Comparison of ENCODE assay signal across 22 cellular contexts in genomic region chr11:118633319-118633690, GRCh38. TPM values are rescaled to one million over a fixed set of nuclear protein-coding genes. Genes with fewer than 3 reads are reported as not detected.
A peak's percentile ranks its signal among the peaks of the same experiment; 100 is the strongest.
DNase-seq lines count a peak whose midpoint lies in the region; ATAC-seq and TF ChIP-seq lines count a peak whose summit lies in the region.
"Had no signal": no experiment of that assay in that cellular context is flagged by ENCODE, and none has a peak within 500 bp of the region (broad histone marks: within the 10 kb centered on the region; RNA-seq: fewer than 3 reads in every experiment).

No MANE protein-coding gene starts in this region.

- no peak for TF ChIP-seq POLR2A in gastroesophageal sphincter (IDR thresholded peaks at IDR 0.05)

- H3K79me2 ChIP-seq in SK-N-SH (ENCODE audit: insufficient read depth), result peaks cover 66% of the 10 kb centered on the region

- H3K4me2 ChIP-seq in BLaER1 treated with 17β-estradiol and CSF1 and Interleukin-3, amounts not matched to agents 10 nM and 100 nM, result peak overlapping the region in 9 of 11 experiments; percentile 35 to 74 (median 54); a peak in 10 of 22 replicates
- H3K4me2 ChIP-seq in SK-N-SH, result peak overlapping the region; percentile 33; the same call in 1 of the 2 replicates
- H3K4me2 ChIP-seq: hepatocyte had no signal

- H3K27me3 ChIP-seq in BLaER1 treated with 17β-estradiol and CSF1 and Interleukin-3, amounts not matched to agents 10 nM and 100 nM, result no peaks in the 10 kb centered on the region; a peak in 2 of 22 replicates
- no peaks in the 10 kb centered on the region for H3K27me3 ChIP-seq in SK-N-SH (ENCODE audit: insufficient read depth)
- H3K27me3 ChIP-seq in gastroesophageal sphincter, result no peaks in the 10 kb centered on the region
- H3K27me3 ChIP-seq in skeletal muscle tissue (ENCODE audit: control insufficient read depth in 3 of 3, insufficient read depth in 3 of 3, low read length in 3 of 3), result no peaks in the 10 kb centered on the region
- H3K27me3 ChIP-seq: hepatocyte had no signal

- POLR2A ChIA-PET in SK-N-SH (lab: Yijun Ruan, JAX), result no interaction called here

- H3K36me3 ChIP-seq in BLaER1 treated with 17β-estradiol and CSF1 and Interleukin-3, amounts not matched to agents 10 nM and 100 nM, result peaks cover 0 to 63% (median 6%) of the 10 kb centered on the region in 11 experiments; a peak in 12 of 22 replicates
- H3K36me3 ChIP-seq in SK-N-SH (replicated peaks in 1 of 2; ENCODE audit: control insufficient read depth in 1 of 2, insufficient read depth in 2 of 2, low read length in 1 of 2), result peaks cover 58 to 84% of the 10 kb centered on the region in 2 experiments
- peaks cover 0 to 78% of the 10 kb centered on the region in 2 donors for H3K36me3 ChIP-seq in gastroesophageal sphincter
- peaks cover 22 to 41% (median 38%) of the 10 kb centered on the region in 3 donors for H3K36me3 ChIP-seq in skeletal muscle tissue (ENCODE audit: control insufficient read depth in 3 of 3, insufficient read depth in 3 of 3, low read length in 3 of 3)

- CTCF ChIA-PET in SK-N-SH (lab: Yijun Ruan, JAX), result interaction anchor here (0.6 to 4.6 kb wide), 4 partner anchors 25 to 311 kb away, joined by 3 to 20 read pairs (median 6); partner anchors contain the start of gene PHLDB1

- no peak for TF ChIP-seq EP300 in SK-N-SH (IDR thresholded peaks at IDR 0.05; ENCODE audit: borderline replicate concordance in 1 of 2, low read depth in 1 of 2, low read length in 1 of 2)
- TF ChIP-seq EP300 in gastroesophageal sphincter (IDR thresholded peaks at IDR 0.05), result no peak

- ATAC-seq in gastroesophageal sphincter, result no peak
- ATAC-seq in omental fat pad (ENCODE audit: low FRiP score), result no peak
- ATAC-seq: natural killer cell; stimulated activated effector memory CD8-positive, alpha-beta T cell treated with anti-CD3 and anti-CD28 coated beads, Interleukin-12 subunit alpha, Interleukin-12 subunit beta, amount 100 ng/mL, for 72 hours had no signal

- peaks cover 0 to 41% (median 0%) of the 10 kb centered on the region in 11 experiments; a peak in 5 of 22 replicates for H4K20me1 ChIP-seq in BLaER1 treated with 17β-estradiol and CSF1 and Interleukin-3, amounts not matched to agents 10 nM and 100 nM
- peaks cover 65% of the 10 kb centered on the region for H4K20me1 ChIP-seq in SK-N-SH (ENCODE audit: insufficient read depth)

- no CpG with 5 or more reads among the region's 1 CpG for WGBS in SK-N-SH (ENCODE audit: low lambda C conversion rate)
- WGBS in gastroesophageal sphincter (ENCODE audit: low coverage in 1 of 2), 2 donors, result no CpG with 5 or more reads among the region's 1 CpG

- no peak for TF ChIP-seq CTCF in SK-N-SH (IDR thresholded peaks at IDR 0.05)
- no peak for TF ChIP-seq CTCF in gastroesophageal sphincter (IDR thresholded peaks at IDR 0.05)
- no peak for TF ChIP-seq CTCF in omental fat pad (IDR thresholded peaks at IDR 0.05)

- no peaks in the 10 kb centered on the region for H3K9me2 ChIP-seq in SK-N-SH

- H3K9ac ChIP-seq in BLaER1 treated with 17β-estradiol and CSF1 and Interleukin-3, amounts not matched to agents 10 nM and 100 nM, result no peak overlapping the region
- H3K9ac ChIP-seq in SK-N-SH (no peak overlapping the region), skeletal muscle tissue (ENCODE audit: low read depth in 1 of 3, low read length in 3 of 3) (peak overlapping the region in 2 of 3 donors; percentile 0 to 41)

- no peak overlapping the region for H3K4me3 ChIP-seq in BLaER1 treated with 17β-estradiol and CSF1 and Interleukin-3, amounts not matched to agents 10 nM and 100 nM
- H3K4me3 ChIP-seq in SK-N-SH (ENCODE audit: low read depth in 2 of 2, low read length in 1 of 2) (no peak overlapping the region), gastroesophageal sphincter (no peak overlapping the region), skeletal muscle tissue (ENCODE audit: low read length in 3 of 3) (no peak overlapping the region)
- H3K4me3 ChIP-seq: hepatocyte had no signal

- TF ChIP-seq RAD21 in SK-N-SH (IDR thresholded peaks at IDR 0.05; ENCODE audit: low read length), result no peak

- no peak overlapping the region for H3K27ac ChIP-seq in BLaER1 treated with 17β-estradiol and CSF1 and Interleukin-3, amounts not matched to agents 10 nM and 100 nM
- H3K27ac ChIP-seq in SK-N-SH (ENCODE audit: low read depth in 2 of 2, low read length in 1 of 2) (peak overlapping the region in 1 of 2 experiments; percentile 40; a peak in 1 of 4 replicates), gastroesophageal sphincter (peak overlapping the region in 3 of 4 donors; percentile 81 to 90 (median 89)), skeletal muscle tissue (ENCODE audit: low read depth, low read length) (peak overlapping the region; percentile 54)

- H2AFZ ChIP-seq in SK-N-SH (ENCODE audit: low read depth), result no peak overlapping the region
- H2AFZ ChIP-seq: hepatocyte had no signal

- no peaks in the 10 kb centered on the region for H3K9me3 ChIP-seq in BLaER1 treated with 17β-estradiol and CSF1 and Interleukin-3, amounts not matched to agents 10 nM and 100 nM (replicated peaks in 1 of 11)
- H3K9me3 ChIP-seq in SK-N-SH, result no peaks in the 10 kb centered on the region
- H3K9me3 ChIP-seq in gastroesophageal sphincter, result no peaks in the 10 kb centered on the region
- H3K9me3 ChIP-seq in skeletal muscle tissue (ENCODE audit: control insufficient read depth in 3 of 3, low read length in 3 of 3), result no peaks in the 10 kb centered on the region

- H3K4me1 ChIP-seq in BLaER1 treated with 17β-estradiol and CSF1 and Interleukin-3, amounts not matched to agents 10 nM and 100 nM, result peaks cover 14 to 30% (median 24%) of the 10 kb centered on the region in 10 experiments; a peak in 19 of 20 replicates
- H3K4me1 ChIP-seq in SK-N-SH (ENCODE audit: control insufficient read depth in 1 of 2, insufficient read depth in 2 of 2, low read depth in 1 of 2, low read length in 1 of 2), result peaks cover 8 to 9% of the 10 kb centered on the region in 2 experiments; a peak in 2 of 4 replicates
- H3K4me1 ChIP-seq in gastroesophageal sphincter, result peaks cover 4 to 98% (median 27%) of the 10 kb centered on the region in 3 donors
- H3K4me1 ChIP-seq in skeletal muscle tissue (ENCODE audit: control insufficient read depth in 3 of 3, insufficient read depth in 3 of 3, low read length in 3 of 3), result peaks cover 43 to 64% (median 58%) of the 10 kb centered on the region in 3 donors

- peaks cover 6% of the 10 kb centered on the region for H3F3A ChIP-seq in SK-N-SH (replicated peaks; ENCODE audit: insufficient read depth)

- DNase-seq in SK-N-SH (no peak), NCI-H2107 (lab: John Stamatoyannopoulos, UW) (no peak), omental fat pad (ENCODE audit: low spot score) (no peak), amygdala (lab: John Stamatoyannopoulos, UW) (no peak)
- DNase-seq in activated CD4-positive, alpha-beta T cell treated with anti-CD3 and anti-CD28 coated beads for 4 hours, result no peak
- DNase-seq: activated CD4-positive, alpha-beta T cell treated with anti-CD3 and anti-CD28 coated beads, Interleukin-2, amount 10 ng/mL, durations not matched to agents 7 days and 5 days; activated CD8-positive, alpha-beta memory T cell treated with anti-CD3 and anti-CD28 coated beads, Interleukin-2, amount 50 U/mL, for 4 hours; activated effector memory CD4-positive, alpha-beta T cell treated with Interleukin-2 at 50 U/mL for 16 hours; effector memory CD4-positive, alpha-beta T cell; Karpas-422; natural killer cell; NCI-H1048; NCI-H2029 treated with DMSO at 0.1 percent for 48 hours; NCI-H510A treated with DMSO at 0.1 percent for 48 hours; T-helper 1 cell had no signal

TF ChIP-seq in SK-N-SH, 30 proteins besides CTCF, POLR2A, EP300 and RAD21:
- TF ChIP-seq TCF12 (IDR thresholded peaks at IDR 0.05) (no peak), FOXJ3 (CRISPR knock-in tag; IDR thresholded peaks at IDR 0.05) (no peak), SIN3A (IDR thresholded peaks at IDR 0.05; ENCODE audit: borderline replicate concordance, low read depth, low read length) (no peak), TAF1 (IDR thresholded peaks at IDR 0.05; ENCODE audit: borderline replicate concordance, low read depth, low read length) (no peak)

RNA-seq across cellular contexts. Expression of gene PHLDB1, which starts 25.9 kb away (rescaled TPM):
- polyA plus RNA-seq in SK-N-SH (2012; rRNA removed), result 89.4 and 104 TPM in 2 replicates
- polyA plus RNA-seq in SK-N-SH (2012; cell fraction: cytosol; rRNA removed), result 37.8 and 52.6 TPM in 2 replicates
- 270 and 294 TPM in 2 replicates for polyA plus RNA-seq in SK-N-SH (2012; cell fraction: nucleus; rRNA removed)
- total RNA-seq in gastroesophageal sphincter (100 to 1,000 TPM in 2 of 4 donors, 10 to 100 TPM in 2; 45.8 to 144 (median 101) TPM), skeletal muscle tissue (54.8 TPM), omental fat pad (100 to 1,000 TPM; 163 to 363 (median 245) TPM)

RNA-seq across cellular contexts. Expression of gene TREH, which starts 46.1 kb away (rescaled TPM):
- polyA plus RNA-seq in SK-N-SH (2012; rRNA removed), result not detected in 2 replicates
- polyA plus RNA-seq in SK-N-SH (2012; cell fraction: cytosol; rRNA removed), result not detected in 2 replicates
- not detected in 2 replicates for polyA plus RNA-seq in SK-N-SH (2012; cell fraction: nucleus; rRNA removed)
- total RNA-seq in gastroesophageal sphincter (not detected), skeletal muscle tissue (0.52 TPM), omental fat pad (not detected)
- total RNA-seq: activated CD4-positive, alpha-beta T cell treated with anti-CD3 and anti-CD28 coated beads, Interleukin-2, amount 10 ng/mL, durations not matched to agents 7 days and 5 days; H4; natural killer cell had no signal
- polyA plus RNA-seq: AG04450 had no signal

Comparison
In these comparisons a context has a peak if more than half of its experiments do, and no peak if none do; other contexts are left out.
1. H3K27ac ChIP-seq: peak in gastroesophageal sphincter (3 of 4) and skeletal muscle tissue (single experiment); none in BLaER1 treated with 17β-estradiol and CSF1 and Interleukin-3, amounts not matched to agents 10 nM and 100 nM (0 of 11).
2. H3K9ac ChIP-seq: peak in skeletal muscle tissue (2 of 3); none in BLaER1 treated with 17β-estradiol and CSF1 and Interleukin-3, amounts not matched to agents 10 nM and 100 nM (0 of 11) and SK-N-SH (single experiment).